ENCODE assay signal across 22 cellular contexts in the genomic region with DNA sequence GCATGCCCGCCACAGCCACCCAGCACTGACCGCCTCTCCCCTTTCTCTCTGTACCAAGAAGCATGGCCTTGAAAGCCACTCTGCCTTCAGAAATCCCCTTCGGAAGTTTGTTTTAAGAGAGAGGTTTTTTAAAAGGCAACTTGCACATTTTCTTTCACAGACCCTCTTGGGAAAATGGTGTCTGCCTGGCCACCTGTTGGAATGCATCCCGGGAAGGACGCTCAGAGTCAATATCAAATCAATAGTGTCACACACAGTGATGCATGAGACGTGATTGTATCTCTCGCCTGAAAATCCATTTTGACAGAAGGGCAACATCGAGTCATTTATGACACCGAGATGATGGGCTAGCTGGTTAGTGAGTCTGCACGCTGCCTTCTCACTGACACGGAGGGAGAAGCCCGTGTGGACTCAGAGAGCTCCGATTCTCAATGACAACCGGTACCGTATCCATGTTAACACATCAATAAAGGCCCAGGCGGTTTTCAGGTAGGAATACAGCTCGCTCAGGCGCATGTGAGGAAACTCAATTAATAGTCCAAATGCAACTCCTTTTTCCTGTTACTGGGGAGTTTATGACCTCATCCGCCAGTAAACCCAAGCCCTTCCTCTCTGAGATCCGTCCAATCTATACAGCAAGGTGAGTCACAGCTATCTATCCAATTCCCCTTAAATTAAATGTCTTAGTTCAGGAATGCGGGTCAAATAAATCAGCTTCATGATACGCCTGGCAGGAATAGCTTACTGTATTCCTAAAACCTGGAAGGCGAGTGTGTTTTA.
DNase-seq lines count a peak whose midpoint lies in the region; ATAC-seq and TF ChIP-seq lines count a peak whose summit lies in the region.
"Had no signal": no experiment of that assay in that cellular context is flagged by ENCODE, and none has a peak within 500 bp of the region (broad histone marks: within the 10 kb centered on the region; RNA-seq: fewer than 3 reads in every experiment).

No MANE protein-coding gene starts in this region.

- peaks cover 6% of the 10 kb centered on the region for H3K9me3 Mint-ChIP-seq in neural crest cell
- H3K9me3 Mint-ChIP-seq: CD8-positive, alpha-beta T cell had no signal

- RAD21 ChIA-PET in HCT116 (lab: Charles Lee; ENCODE audit: low non-redundant PET in 1 of 2, low total read pairs in 2 of 2, uncharacterized antibody in 2 of 2, unreplicated experiment in 2 of 2), result no interaction called here

- no peak overlapping the region for H3K4me3 Mint-ChIP-seq in neural crest cell
- H3K4me3 Mint-ChIP-seq: B cell; CD4-positive, CD25-positive, alpha-beta regulatory T cell; CD8-positive, alpha-beta T cell; HFFc6 had no signal

- no peak for DNase-seq in HCT116 (ENCODE audit: low read depth, low spot score)
- DNase-seq in MG63, result peak; percentile 5
- DNase-seq in neural crest cell (ENCODE audit: low read depth, low spot score), result no peak
- DNase-seq in NCI-H1436 treated with DMSO at 0.1 percent for 48 hours (lab: John Stamatoyannopoulos, UW), result no peak
- no peak for DNase-seq in posterior vena cava (ENCODE audit: low spot score)
- no peak for DNase-seq in ovary
- DNase-seq: Caco-2; CD4-positive, CD25-positive, alpha-beta regulatory T cell; CD8-positive, alpha-beta T cell; DMS153; DND-41; EL; GDM1; GOT3; H7; HCEC 1CT; HFFc6 had no signal

- no peak for TF ChIP-seq RAD21 in HCT116 (IDR thresholded peaks at IDR 0.05; ENCODE audit: low read depth)

- no peak overlapping the region for H3K9ac ChIP-seq in HCT116 (ENCODE audit: low read length)
- H3K9ac ChIP-seq: BLaER1 had no signal

- no peaks in the 10 kb centered on the region for H3K9me3 ChIP-seq in HCT116 (ENCODE audit: control insufficient read depth in 1 of 2, insufficient read depth in 1 of 2, low read depth in 1 of 2, low read length in 2 of 2)
- peaks cover 6% of the 10 kb centered on the region; the same call in 1 of the 2 replicates for H3K9me3 ChIP-seq in MG63
- H3K9me3 ChIP-seq in ovary, result no peaks in the 10 kb centered on the region
- H3K9me3 ChIP-seq: Caco-2 had no signal

- no peaks in the 10 kb centered on the region for H3K36me3 ChIP-seq in HCT116 (ENCODE audit: control insufficient read depth in 1 of 2, insufficient read depth in 2 of 2, low read length in 2 of 2)
- H3K36me3 ChIP-seq in MG63, result no peaks in the 10 kb centered on the region
- H3K36me3 ChIP-seq in ovary, result no peaks in the 10 kb centered on the region
- H3K36me3 ChIP-seq: BLaER1 had no signal

- H3K27me3 ChIP-seq in HCT116 (ENCODE audit: insufficient read depth, low read length) (peaks cover 70% of the 10 kb centered on the region), MG63 (no peaks in the 10 kb centered on the region), ovary (no peaks in the 10 kb centered on the region)
- H3K27me3 ChIP-seq: BLaER1 had no signal

- BruUV-seq in HCT116 (replicated peaks; lab: Mats Ljungman, UMichigan), result no TSS peak

- no peaks in the 10 kb centered on the region for H4K20me1 ChIP-seq in HCT116 (ENCODE audit: insufficient read depth)
- H4K20me1 ChIP-seq: BLaER1 had no signal

- CTCF ChIA-PET in HCT116 (lab: Charles Lee), result no interaction called here

- H2AFZ ChIP-seq in HCT116 (ENCODE audit: low read depth, low read length, poor library complexity, severe bottlenecking), result no peak overlapping the region

- H3K27ac Mint-ChIP-seq in neural crest cell (ENCODE audit: unreplicated experiment), result peak overlapping the region; percentile 28
- H3K27ac Mint-ChIP-seq: B cell; CD4-positive, CD25-positive, alpha-beta regulatory T cell; CD8-positive, alpha-beta T cell; HFFc6 had no signal

- POLR2A ChIA-PET in HCT116 (lab: Charles Lee), result no interaction called here

- no peak for TF ChIP-seq POLR2A in HCT116 (IDR thresholded peaks at IDR 0.05; ENCODE audit: borderline replicate concordance, extremely low read depth, insufficient read depth, insufficient read length)
- TF ChIP-seq POLR2A in ovary (IDR thresholded peaks at IDR 0.05), result no peak

- ATAC-seq in HCT116, result 0 out of 2 replicates have a peak, but pooled peaks have one; percentile 20
- no peak for ATAC-seq in GM18909 (IDR thresholded peaks at IDR 0.05; ENCODE audit: poor library complexity, unreplicated experiment)
- ATAC-seq: CD8-positive, alpha-beta T cell; GM12878 had no signal

- no peaks in the 10 kb centered on the region for H3K79me2 ChIP-seq in HCT116 (ENCODE audit: insufficient read depth, low read length)

- H3K27me3 Mint-ChIP-seq in neural crest cell (ENCODE audit: low read depth), result no peaks in the 10 kb centered on the region

- H3K9me2 ChIP-seq in HCT116 (ENCODE audit: insufficient read depth), result no peaks in the 10 kb centered on the region

- intact Hi-C loops in HCT116 (cut with micrococcal nuclease) (no loop called here), posterior vena cava (cut with DNase I) (no loop called here), ovary (cut with DNase I) (no loop called here)

- TF ChIP-seq EP300 in ovary (IDR thresholded peaks at IDR 0.05), result no peak

- H3K4me2 ChIP-seq in HCT116 (ENCODE audit: low read length), result no peak overlapping the region
- H3K4me2 ChIP-seq: BLaER1 had no signal

- no peak overlapping the region for H3K27ac ChIP-seq in HCT116 (ENCODE audit: low read depth, low read length)
- H3K27ac ChIP-seq in ovary, result no peak overlapping the region
- H3K27ac ChIP-seq: BLaER1, C4-2B had no signal

- H3K4me1 ChIP-seq in HCT116 (ENCODE audit: control insufficient read depth in 1 of 2, insufficient read depth in 2 of 2, low read length in 2 of 2), result no peaks in the 10 kb centered on the region
- H3K4me1 ChIP-seq in ovary (ENCODE audit: insufficient read depth), result no peaks in the 10 kb centered on the region
- H3K4me1 ChIP-seq: BLaER1, Caco-2 had no signal

- WGBS in ovary, 3 donors, result 85 to 91% (median 86%) methylated on average over 23 of the region's 23 CpGs

- TF ChIP-seq CTCF in HCT116 (IDR thresholded peaks at IDR 0.05 in 2 of 3, conservative IDR thresholded peaks at IDR 0.05 in 1 of 3; ENCODE audit: borderline replicate concordance in 1 of 3, insufficient read depth in 1 of 3, low read depth in 2 of 3, low read length in 2 of 3) (no peak), neural crest cell (conservative IDR thresholded peaks at IDR 0.05) (no peak), ovary (IDR thresholded peaks at IDR 0.05) (no peak)

- peaks cover 8% of the 10 kb centered on the region for H3K4me1 Mint-ChIP-seq in neural crest cell
- H3K4me1 Mint-ChIP-seq: B cell; CD4-positive, CD25-positive, alpha-beta regulatory T cell had no signal

- no peaks in the 10 kb centered on the region for H3K36me3 Mint-ChIP-seq in neural crest cell (ENCODE audit: low read depth)
- H3K36me3 Mint-ChIP-seq: CD4-positive, CD25-positive, alpha-beta regulatory T cell; CD8-positive, alpha-beta T cell had no signal

- H3K4me3 ChIP-seq in HCT116 (replicated peaks in 1 of 2; ENCODE audit: low read depth in 1 of 2, low read length in 2 of 2) (no peak overlapping the region), MG63 (no peak overlapping the region), ovary (no peak overlapping the region)
- H3K4me3 ChIP-seq: BLaER1, GM12878 had no signal

TF ChIP-seq in HCT116, 20 proteins besides CTCF, POLR2A, EP300 and RAD21:
- TF ChIP-seq ZNF274 (IDR thresholded peaks at IDR 0.05; ENCODE audit: low read depth, low read length), result no peak
- TF ChIP-seq ELF1 (IDR thresholded peaks at IDR 0.05; ENCODE audit: borderline replicate concordance, low read depth), result no peak
- TF ChIP-seq SIN3A (IDR thresholded peaks at IDR 0.05; ENCODE audit: low read depth), result no peak
- TF ChIP-seq, protein P1, sequence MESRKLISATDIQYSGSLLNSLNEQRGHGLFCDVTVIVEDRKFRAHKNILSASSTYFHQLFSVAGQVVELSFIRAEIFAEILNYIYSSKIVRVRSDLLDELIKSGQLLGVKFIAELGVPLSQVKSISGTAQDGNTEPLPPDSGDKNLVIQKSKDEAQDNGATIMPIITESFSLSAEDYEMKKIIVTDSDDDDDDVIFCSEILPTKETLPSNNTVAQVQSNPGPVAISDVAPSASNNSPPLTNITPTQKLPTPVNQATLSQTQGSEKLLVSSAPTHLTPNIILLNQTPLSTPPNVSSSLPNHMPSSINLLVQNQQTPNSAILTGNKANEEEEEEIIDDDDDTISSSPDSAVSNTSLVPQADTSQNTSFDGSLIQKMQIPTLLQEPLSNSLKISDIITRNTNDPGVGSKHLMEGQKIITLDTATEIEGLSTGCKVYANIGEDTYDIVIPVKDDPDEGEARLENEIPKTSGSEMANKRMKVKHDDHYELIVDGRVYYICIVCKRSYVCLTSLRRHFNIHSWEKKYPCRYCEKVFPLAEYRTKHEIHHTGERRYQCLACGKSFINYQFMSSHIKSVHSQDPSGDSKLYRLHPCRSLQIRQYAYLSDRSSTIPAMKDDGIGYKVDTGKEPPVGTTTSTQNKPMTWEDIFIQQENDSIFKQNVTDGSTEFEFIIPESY (IDR thresholded peaks at IDR 0.05; ENCODE audit: extremely low read depth, insufficient replicate concordance, low read length), result no peak
TF ChIP-seq in HCT116: peak in this region for 0.
